In the genomic region with DNA sequence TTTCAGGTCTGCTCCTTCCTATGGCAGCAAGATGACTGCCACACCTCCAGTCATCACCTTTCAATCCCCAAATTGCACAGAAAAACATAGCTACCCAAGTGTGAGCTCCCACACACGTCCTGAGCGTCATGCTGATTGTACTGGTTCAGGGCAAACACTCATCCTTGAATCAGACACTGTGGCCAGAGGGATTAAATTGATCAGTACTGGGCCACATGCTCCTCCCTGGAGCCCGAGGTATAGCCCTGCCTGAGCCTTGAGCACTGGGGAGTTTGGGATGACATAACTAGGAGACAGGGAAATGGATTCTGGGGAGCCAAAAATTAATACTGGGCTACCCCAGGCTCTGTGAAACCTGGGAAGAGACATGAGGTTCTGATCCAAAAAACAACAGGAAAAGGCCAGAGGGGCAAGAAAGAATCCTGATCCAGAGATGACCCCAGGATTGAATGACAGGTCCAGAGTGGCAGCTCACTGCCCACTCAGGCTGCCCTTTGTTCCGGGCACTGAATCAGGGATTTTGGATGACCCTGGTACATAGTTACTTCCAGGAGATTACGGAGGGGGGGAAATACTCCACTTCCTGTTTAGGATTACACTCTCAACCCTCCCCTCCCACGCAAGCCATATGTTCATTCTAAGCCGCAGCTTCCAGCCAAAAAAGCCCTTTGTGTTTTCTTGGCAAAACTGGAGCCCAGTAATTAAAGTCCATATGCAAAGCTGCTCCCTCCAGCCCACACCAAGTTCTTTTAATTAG, we compare ENCODE assay signal across 10 cellular contexts.
DNase-seq lines count a peak whose midpoint lies in the region; ATAC-seq and TF ChIP-seq lines count a peak whose summit lies in the region.
"Had no signal": no experiment of that assay in that cellular context is flagged by ENCODE, and none has a peak within 500 bp of the region (broad histone marks: within the 10 kb centered on the region; RNA-seq: fewer than 3 reads in every experiment).

No MANE protein-coding gene starts in this region.

- H3K4me1 ChIP-seq in GM23248 (ENCODE audit: insufficient read depth) (peaks cover 20% of the 10 kb centered on the region), SJSA1 (replicated peaks) (peaks cover 18% of the 10 kb centered on the region)
- H3K4me1 ChIP-seq: pancreas had no signal

- WGBS in GM23248 (ENCODE audit: low coverage in 1 of 2, low lambda C conversion rate in 2 of 2, missing lambda C conversion rate in 2 of 2), 2 experiments, result 4 to 7% methylated on average over 7 of the region's 7 CpGs

- peaks cover 17% of the 10 kb centered on the region for H3F3A ChIP-seq in GM23248 (ENCODE audit: insufficient read depth)

- H3K27ac ChIP-seq in AG04450 (ENCODE audit: low read depth, low read length) (peak overlapping the region; percentile 75), GM23248 (peak overlapping the region; percentile 69), SJSA1 (peak overlapping the region; percentile 23)
- H3K27ac ChIP-seq: BLaER1 treated with 17β-estradiol and CSF1 and Interleukin-3, amounts not matched to agents 10 nM and 100 nM; pancreas had no signal

- H3K9ac ChIP-seq in GM23248, result peak overlapping the region; percentile 56
- H3K9ac ChIP-seq: BLaER1 treated with 17β-estradiol and CSF1 and Interleukin-3, amounts not matched to agents 10 nM and 100 nM had no signal

- peak overlapping the region; percentile 56 for H2AFZ ChIP-seq in GM23248

- no peaks in the 10 kb centered on the region for H3K79me2 ChIP-seq in GM23248 (ENCODE audit: insufficient read depth)

- no peaks in the 10 kb centered on the region for H4K20me1 ChIP-seq in GM23248 (ENCODE audit: insufficient read depth)
- H4K20me1 ChIP-seq: BLaER1 treated with 17β-estradiol and CSF1 and Interleukin-3, amounts not matched to agents 10 nM and 100 nM had no signal

- POLR2A ChIA-PET in AG04450 (lab: Yijun Ruan, JAX), result interaction anchor here (0.7 kb wide), 1 partner anchor 20 kb away, joined by 3 read pairs; no protein-coding TSS in a partner anchor

- H3K4me2 ChIP-seq in GM23248 (ENCODE audit: unreplicated experiment), result peak overlapping the region; percentile 56

- CTCF ChIA-PET in AG04450 (lab: Charles Lee), result interaction anchor here (1.2 kb wide), 1 partner anchor 83 kb away, joined by 4 read pairs; no protein-coding TSS in a partner anchor

- H3K27me3 ChIP-seq in AG04450 (ENCODE audit: control insufficient read depth, insufficient read depth, low read length) (no peaks in the 10 kb centered on the region), GM23248 (replicated peaks; ENCODE audit: insufficient read depth) (no peaks in the 10 kb centered on the region), SJSA1 (replicated peaks) (no peaks in the 10 kb centered on the region)
- H3K27me3 ChIP-seq: BLaER1 treated with 17β-estradiol and CSF1 and Interleukin-3, amounts not matched to agents 10 nM and 100 nM; pancreas had no signal

- DNase-seq in AG04450 (ENCODE audit: low read depth, low spot score), result no peak
- peak; percentile 76 for DNase-seq in GM23248
- peak in 1 of 2 experiments; percentile 39 for DNase-seq in SJSA1 (ENCODE audit: low read depth in 1 of 2, low spot score in 2 of 2)
- DNase-seq in fibroblast of the aortic adventitia (ENCODE audit: low read depth), result peak; percentile 28
- no peak for DNase-seq in NCI-H2029 (lab: John Stamatoyannopoulos, UW)
- no peak for DNase-seq in NCI-H2227 treated with DMSO at 0.1 percent for 48 hours (lab: John Stamatoyannopoulos, UW)
- DNase-seq in activated gamma-delta T cell treated with Interleukin-2 at 50 U/mL for 16 hours, result no peak
- DNase-seq: pancreas had no signal

- H3K4me3 ChIP-seq in AG04450 (ENCODE audit: low read depth, low read length) (no peak overlapping the region), GM23248 (no peak overlapping the region), SJSA1 (no peak overlapping the region), fibroblast of the aortic adventitia (ENCODE audit: low read depth, low read length) (no peak overlapping the region)
- H3K4me3 ChIP-seq: BLaER1 treated with 17β-estradiol and CSF1 and Interleukin-3, amounts not matched to agents 10 nM and 100 nM; pancreas had no signal

- H3K9me3 ChIP-seq in AG04450 (ENCODE audit: control insufficient read depth, insufficient read depth, low read length) (no peaks in the 10 kb centered on the region), GM23248 (ENCODE audit: low read depth) (no peaks in the 10 kb centered on the region), SJSA1 (replicated peaks) (no peaks in the 10 kb centered on the region)
- H3K9me3 ChIP-seq: BLaER1 treated with 17β-estradiol and CSF1 and Interleukin-3, amounts not matched to agents 10 nM and 100 nM; pancreas had no signal

- TF ChIP-seq CTCF in AG04450 (IDR thresholded peaks at IDR 0.05; ENCODE audit: low read depth, low read length), result no peak
- no peak for TF ChIP-seq CTCF in fibroblast of the aortic adventitia (IDR thresholded peaks at IDR 0.05; ENCODE audit: insufficient read depth, low read length)

- H3K36me3 ChIP-seq in GM23248 (ENCODE audit: low read depth) (no peaks in the 10 kb centered on the region), SJSA1 (no peaks in the 10 kb centered on the region)
- H3K36me3 ChIP-seq: BLaER1 treated with 17β-estradiol and CSF1 and Interleukin-3, amounts not matched to agents 10 nM and 100 nM; pancreas had no signal

- no peak for ATAC-seq in GM18520 (IDR thresholded peaks at IDR 0.05; ENCODE audit: unreplicated experiment)
- ATAC-seq: pancreas had no signal

- in situ Hi-C loops in GM23248 (cut with MboI), result no loop called here

- H3K9me2 ChIP-seq in GM23248 (ENCODE audit: insufficient read depth), result no peaks in the 10 kb centered on the region

Comparison
In these comparisons a context has a peak if more than half of its experiments do, and no peak if none do; other contexts are left out.
1. DNase-seq: peak in GM23248 (single experiment) and fibroblast of the aortic adventitia (single experiment); none in AG04450 (single experiment), NCI-H2029 (single experiment), NCI-H2227 treated with DMSO at 0.1 percent for 48 hours (single experiment) and activated gamma-delta T cell treated with Interleukin-2 at 50 U/mL for 16 hours (single experiment).
2. H3K27ac ChIP-seq: peak in every context shown above with its lines; median percentile 75 in AG04450; 69 in GM23248; 23 in SJSA1.